In genomic region chr12:46110220-46110700, GRCh38 we compare ENCODE assay signal across 19 cellular contexts.
DNase-seq lines count a peak whose midpoint lies in the region; ATAC-seq, FAIRE-seq and TF ChIP-seq lines count a peak whose summit lies in the region.
"Had no signal": no experiment of that assay in that cellular context is flagged by ENCODE, and none has a peak within 500 bp of the region (broad histone marks: within the 10 kb centered on the region; RNA-seq: fewer than 3 reads in every experiment).

No MANE protein-coding gene starts in this region.

- no peak overlapping the region for H2AFZ ChIP-seq in K562 (ENCODE audit: low read depth, low read length)

- no peak overlapping the region for H3K4me3 ChIP-seq in K562
- H3K4me3 ChIP-seq: breast epithelium, Peyer's patch, upper lobe of right lung had no signal

- H3K9me3 ChIP-seq in K562 (replicated peaks; ENCODE audit: control insufficient read depth, insufficient read depth, low read depth, low read length) = no peaks in the 10 kb centered on the region
- H3K9me3 ChIP-seq: Peyer's patch, upper lobe of right lung had no signal

- in situ Hi-C loops in K562 (cut with MboI) = no loop called here

- no TSS peak for BruUV-seq in K562 (replicated peaks; lab: Mats Ljungman, UMichigan)

- no peak for TF ChIP-seq EP300 in K562 (IDR thresholded peaks at IDR 0.05; ENCODE audit: low read length)

- H3K27ac ChIP-seq in K562 (ENCODE audit: extremely low read depth, low read depth, low read length) = no peak overlapping the region
- H3K27ac ChIP-seq: breast epithelium, upper lobe of right lung had no signal

- TF ChIP-seq RAD21 in K562 (CRISPR knock-in tag; conservative IDR thresholded peaks at IDR 0.05 in 1 of 2, IDR thresholded peaks at IDR 0.05 in 1 of 2) = no peak

- CTCF ChIA-PET in K562 (lab: Yijun Ruan, JAX; ENCODE audit: low intra/inter-chr PET ratio) = no interaction called here

- no peak for ATAC-seq in K562
- no peak for ATAC-seq in GM21381 (IDR thresholded peaks at IDR 0.05; ENCODE audit: unreplicated experiment)
- ATAC-seq: upper lobe of right lung, WTC11 had no signal

- FAIRE-seq in HTR-8/SVneo (lab: Jason Lieb, UNC) = peak; percentile 16
- no peak for FAIRE-seq in K562 (lab: Jason Lieb, UNC)

- no peak overlapping the region for H3K9ac ChIP-seq in K562 (ENCODE audit: insufficient read depth in 1 of 2, low read depth in 2 of 2, low read length in 2 of 2)

- no peaks in the 10 kb centered on the region for H3K4me1 ChIP-seq in K562 (replicated peaks in 1 of 2; ENCODE audit: control insufficient read depth in 2 of 2, insufficient read depth in 2 of 2, low read length in 2 of 2)
- H3K4me1 ChIP-seq: breast epithelium, upper lobe of right lung had no signal

- 0% methylated on average over 1 of the region's 1 CpG for WGBS in K562 (ENCODE audit: insufficient coverage, low coverage, missing lambda C conversion rate)

- DNase-seq in COLO668 (lab: John Stamatoyannopoulos, UW; ENCODE audit: unreplicated experiment) (peak; percentile 4), HTR-8/SVneo (ENCODE audit: insufficient read length, low spot score) (no peak), K562 (ENCODE audit: extremely low read depth in 1 of 4, low spot score in 3 of 4) (no peak), mucosa of gallbladder (ENCODE audit: low spot score) (peak; percentile 72), NCI-H1694 (lab: John Stamatoyannopoulos, UW) (no peak)
- no peak for DNase-seq in activated CD4-positive, CD25-positive, alpha-beta regulatory T cell (lab: John Stamatoyannopoulos, UW)
- DNase-seq: activated naive CD4-positive, alpha-beta T cell treated with anti-CD3 and anti-CD28 coated beads, Interleukin-2, amount 10 ng/mL, durations not matched to agents 7 days and 5 days; effector CD4-positive, alpha-beta T cell; foreskin fibroblast; H7; mesenchymal stem cell; NCI-H510A treated with DMSO at 0.1 percent for 48 hours; stimulated activated CD4-positive, alpha-beta T cell treated with anti-CD3 and anti-CD28 coated beads, Interleukin-4, amount 100 ng/mL, for 4 hours; T-helper 1 cell; upper lobe of right lung had no signal

- intact Hi-C loops in K562 (cut with micrococcal nuclease) = no loop called here

- no peak for TF ChIP-seq CTCF in K562 (IDR thresholded peaks at IDR 0.05 in 2 of 3, conservative IDR thresholded peaks at IDR 0.05 in 1 of 3; ENCODE audit: insufficient read depth in 2 of 3, low read depth in 1 of 3, low read length in 3 of 3)

- no peaks in the 10 kb centered on the region for H4K20me1 ChIP-seq in K562 (replicated peaks; ENCODE audit: control insufficient read depth, insufficient read depth, low read length)

- no peaks in the 10 kb centered on the region for H3K36me3 ChIP-seq in K562 (ENCODE audit: control insufficient read depth, insufficient read depth, low read length)
- H3K36me3 ChIP-seq: breast epithelium, Peyer's patch, upper lobe of right lung had no signal

- no peaks in the 10 kb centered on the region for H3K9me1 ChIP-seq in K562 (ENCODE audit: control insufficient read depth, insufficient read depth, low read length)

- no peak for TF ChIP-seq POLR2A in K562 (conservative IDR thresholded peaks at IDR 0.05)

- H3K4me2 ChIP-seq in K562 (ENCODE audit: insufficient read depth, low read length) = no peak overlapping the region

- no peaks in the 10 kb centered on the region for H3K79me2 ChIP-seq in K562 (ENCODE audit: control insufficient read depth, insufficient read depth, low read length)

- H3K27me3 ChIP-seq in K562 (ENCODE audit: control insufficient read depth in 2 of 2, insufficient read depth in 2 of 2, low read length in 2 of 2) = no peaks in the 10 kb centered on the region
- H3K27me3 ChIP-seq: breast epithelium, Peyer's patch, upper lobe of right lung had no signal

- POLR2A ChIA-PET in K562 (lab: Yijun Ruan, JAX) = interaction anchor here (1.0 kb wide), 1 partner anchor 15 kb away, joined by 4 read pairs; no protein-coding TSS in a partner anchor

TF ChIP-seq in K562, 482 proteins besides CTCF, POLR2A, EP300 and RAD21:
- TF ChIP-seq IRF1 (CRISPR knock-in tag; IDR thresholded peaks at IDR 0.05; ENCODE audit: borderline replicate concordance) = no peak
- TF ChIP-seq FOXK2 (conservative IDR thresholded peaks at IDR 0.05 in 1 of 2, IDR thresholded peaks at IDR 0.05 in 1 of 2; ENCODE audit: low read depth in 2 of 2) = no peak
- TF ChIP-seq NFIC (IDR thresholded peaks at IDR 0.05) = peak; percentile 44; the same call in 1 of the 2 replicates
TF ChIP-seq in K562: peak in this region for 1.

Comparison
In these comparisons a context has a peak if more than half of its experiments do, and no peak if none do; other contexts are left out.
1. DNase-seq: peak in COLO668 (single experiment) and mucosa of gallbladder (single experiment); none in HTR-8/SVneo (single experiment), K562 (0 of 4), activated CD4-positive, CD25-positive, alpha-beta regulatory T cell (0 of 4) and NCI-H1694 (single experiment).